ENCODE assay signal across 25 cellular contexts in genomic region chr10:68461032-68461431, GRCh38.
"Had no signal": no experiment of that assay in that cellular context is flagged by ENCODE, and none has a peak within 500 bp of the region (broad histone marks: within the 10 kb centered on the region; RNA-seq: fewer than 3 reads in every experiment).

No MANE protein-coding gene starts in this region.

- H3K27me3 ChIP-seq: esophagus squamous epithelium, gastrocnemius medialis, heart right ventricle, left lung had no signal

- H3K9me3 ChIP-seq: esophagus squamous epithelium, gastrocnemius medialis, heart right ventricle, left lung, lower lobe of right lung, mucosa of descending colon had no signal

- H3K4me3 ChIP-seq: esophagus squamous epithelium, gastrocnemius medialis, heart right ventricle, left lung, lower lobe of right lung, mucosa of descending colon had no signal

- H3K4me1 Mint-ChIP-seq: endodermal cell, mesothelial cell of epicardium, naive B cell had no signal

- H3K27ac Mint-ChIP-seq: dendritic cell treated with granulocyte-macrophage colony-stimulating factor and Interleukin-4, amounts not matched to agents 40 ng/mL and 50 ng/mL, for 4 days; effector memory CD8-positive, alpha-beta T cell; endodermal cell; mesothelial cell of epicardium; naive B cell; naive thymus-derived CD8-positive, alpha-beta T cell had no signal

- H3K27ac ChIP-seq: epithelial cell of prostate, esophagus squamous epithelium, gastrocnemius medialis, heart right ventricle, left lung, lower lobe of right lung had no signal

- H3K36me3 ChIP-seq: gastrocnemius medialis had no signal

- H3K9me3 Mint-ChIP-seq: dendritic cell treated with granulocyte-macrophage colony-stimulating factor and Interleukin-4, amounts not matched to agents 40 ng/mL and 50 ng/mL, for 4 days; effector memory CD8-positive, alpha-beta T cell; endodermal cell; mesothelial cell of epicardium; naive B cell; naive thymus-derived CD8-positive, alpha-beta T cell had no signal

- DNase-seq: cortex of kidney; effector CD8-positive, alpha-beta T cell; effector memory CD8-positive, alpha-beta T cell; endodermal cell; erythroblast; esophagus squamous epithelium; foreskin fibroblast; foreskin melanocyte; gastrocnemius medialis; glutamatergic neuron; head of caudate nucleus; heart right ventricle; hippocampal formation; left cardiac atrium; left lung; left ventricle myocardium superior; lower lobe of right lung; mesenchymal stem cell; mucosa of descending colon; naive B cell; naive thymus-derived CD8-positive, alpha-beta T cell had no signal

- H3K4me1 ChIP-seq: esophagus squamous epithelium, gastrocnemius medialis, heart right ventricle, left lung, lower lobe of right lung had no signal

- H3K4me3 Mint-ChIP-seq: dendritic cell treated with granulocyte-macrophage colony-stimulating factor and Interleukin-4, amounts not matched to agents 40 ng/mL and 50 ng/mL, for 4 days; effector memory CD8-positive, alpha-beta T cell; endodermal cell; mesothelial cell of epicardium; naive B cell; naive thymus-derived CD8-positive, alpha-beta T cell had no signal

- ATAC-seq: effector memory CD8-positive, alpha-beta T cell; esophagus mucosa; gastrocnemius medialis; heart right ventricle; left cardiac atrium; left lung; left ventricle myocardium superior; lower lobe of right lung; mucosa of descending colon; naive thymus-derived CD8-positive, alpha-beta T cell had no signal

- H3K27me3 Mint-ChIP-seq: dendritic cell treated with granulocyte-macrophage colony-stimulating factor and Interleukin-4, amounts not matched to agents 40 ng/mL and 50 ng/mL, for 4 days; effector memory CD8-positive, alpha-beta T cell; naive B cell; naive thymus-derived CD8-positive, alpha-beta T cell had no signal
